13 cellular contexts compared by ENCODE assay signal in genomic region chr1:41804176-41804575, GRCh38.
A peak's percentile ranks its signal among the peaks of the same experiment; 100 is the strongest.
DNase-seq lines count a peak whose midpoint lies in the region; ATAC-seq and TF ChIP-seq lines count a peak whose summit lies in the region.
"Had no signal": no experiment of that assay in that cellular context is flagged by ENCODE, and none has a peak within 500 bp of the region (broad histone marks: within the 10 kb centered on the region; RNA-seq: fewer than 3 reads in every experiment).

No MANE protein-coding gene starts in this region.

- no peak for ATAC-seq in stimulated activated naive B cell treated with anti-CD40 and anti-IgM and Interleukin-4, amounts not matched to agents 10 μg/mL and 1 μg/mL and 100 μg/mL, for 72 hours (replicated peaks)
- ATAC-seq in HG03439 (IDR thresholded peaks at IDR 0.05; ENCODE audit: unreplicated experiment) = no peak

- POLR2A ChIA-PET in A673 (lab: Charles Lee; ENCODE audit: low non-redundant PET) = no interaction called here

- no TSS peak for BruUV-seq in A673 (replicated peaks; lab: Mats Ljungman, UMichigan)

- no peak overlapping the region for H3K27ac ChIP-seq in A673 (ENCODE audit: low read depth, low read length, poor library complexity, severe bottlenecking)
- H3K27ac ChIP-seq: GM23248 had no signal

- no peak overlapping the region for H3K4me3 Mint-ChIP-seq in activated naive CD8-positive, alpha-beta T cell treated with anti-CD3 and anti-CD28 coated beads for 36 hours
- no peak overlapping the region for H3K4me3 Mint-ChIP-seq in stimulated activated naive B cell treated with anti-CD40 and anti-IgM and Interleukin-4, amounts not matched to agents 10 μg/mL and 1 μg/mL and 100 μg/mL, for 72 hours
- H3K4me3 Mint-ChIP-seq: mesothelial cell of epicardium had no signal

- TF ChIP-seq CTCF in A673 (conservative IDR thresholded peaks at IDR 0.05; ENCODE audit: low read depth, low read length) = no peak

- intact Hi-C loops in A673 (cut with micrococcal nuclease; ENCODE audit: unreplicated experiment) = no loop called here

- H3K27me3 ChIP-seq in A673 (replicated peaks; ENCODE audit: insufficient read depth, low read depth, low read length, poor library complexity) = no peaks in the 10 kb centered on the region
- H3K27me3 ChIP-seq: heart right ventricle had no signal

- no peaks in the 10 kb centered on the region for H3K27me3 Mint-ChIP-seq in activated naive CD8-positive, alpha-beta T cell treated with anti-CD3 and anti-CD28 coated beads for 36 hours
- no peaks in the 10 kb centered on the region for H3K27me3 Mint-ChIP-seq in stimulated activated naive B cell treated with anti-CD40 and anti-IgM and Interleukin-4, amounts not matched to agents 10 μg/mL and 1 μg/mL and 100 μg/mL, for 72 hours

- H3K9me3 Mint-ChIP-seq in activated naive CD8-positive, alpha-beta T cell treated with anti-CD3 and anti-CD28 coated beads for 36 hours = no peaks in the 10 kb centered on the region
- peaks cover 2% of the 10 kb centered on the region in 2 donors for H3K9me3 Mint-ChIP-seq in stimulated activated naive B cell treated with anti-CD40 and anti-IgM and Interleukin-4, amounts not matched to agents 10 μg/mL and 1 μg/mL and 100 μg/mL, for 72 hours

- no peak overlapping the region for H3K4me3 ChIP-seq in A673 (ENCODE audit: low read depth, low read length, poor library complexity, severe bottlenecking)
- H3K4me3 ChIP-seq: GM23248, heart right ventricle had no signal

- no peaks in the 10 kb centered on the region for H3K9me3 ChIP-seq in A673 (ENCODE audit: low read depth, low read length, poor library complexity, severe bottlenecking)

- H3K27ac Mint-ChIP-seq in activated naive CD8-positive, alpha-beta T cell treated with anti-CD3 and anti-CD28 coated beads for 36 hours = peak overlapping the region; percentile 46
- H3K27ac Mint-ChIP-seq in stimulated activated naive B cell treated with anti-CD40 and anti-IgM and Interleukin-4, amounts not matched to agents 10 μg/mL and 1 μg/mL and 100 μg/mL, for 72 hours = peak overlapping the region; percentile 21
- H3K27ac Mint-ChIP-seq: mesothelial cell of epicardium had no signal

- peak; percentile 31 for DNase-seq in stimulated activated CD4-positive, alpha-beta T cell treated with anti-CD3 and anti-CD28 coated beads, Interleukin-15, amount 100 ng/mL, for 24 hours
- DNase-seq in stimulated activated CD4-positive, alpha-beta T cell treated with anti-CD3 and anti-CD28 coated beads, Interleukin-4, amount 100 ng/mL, for 24 hours = no peak
- DNase-seq in RPMI8226 (peak; percentile 67), A673 (ENCODE audit: low spot score) (no peak), pons (ENCODE audit: low spot score) (no peak)
- DNase-seq in activated naive CD8-positive, alpha-beta T cell treated with anti-CD3 and anti-CD28 coated beads for 36 hours = peak; percentile 13
- no peak for DNase-seq in stimulated activated naive B cell treated with anti-CD40 and anti-IgM and Interleukin-4, amounts not matched to agents 10 μg/mL and 1 μg/mL and 100 μg/mL, for 72 hours
- DNase-seq: GM23248, heart right ventricle, IMR-90, trophoblast cell had no signal

- H3K4me1 ChIP-seq in A673 (ENCODE audit: insufficient read depth, low read length, poor library complexity, severe bottlenecking) = no peaks in the 10 kb centered on the region

- H3K36me3 Mint-ChIP-seq in activated naive CD8-positive, alpha-beta T cell treated with anti-CD3 and anti-CD28 coated beads for 36 hours = no peaks in the 10 kb centered on the region
- peaks cover 2 to 5% of the 10 kb centered on the region in 2 donors for H3K36me3 Mint-ChIP-seq in stimulated activated naive B cell treated with anti-CD40 and anti-IgM and Interleukin-4, amounts not matched to agents 10 μg/mL and 1 μg/mL and 100 μg/mL, for 72 hours
- H3K36me3 Mint-ChIP-seq: mesothelial cell of epicardium had no signal

- no peaks in the 10 kb centered on the region for H3K36me3 ChIP-seq in A673 (ENCODE audit: insufficient read depth, low read length, poor library complexity, severe bottlenecking)
- H3K36me3 ChIP-seq: heart right ventricle had no signal

- peaks cover 81% of the 10 kb centered on the region for H3K4me1 Mint-ChIP-seq in activated naive CD8-positive, alpha-beta T cell treated with anti-CD3 and anti-CD28 coated beads for 36 hours
- H3K4me1 Mint-ChIP-seq in stimulated activated naive B cell treated with anti-CD40 and anti-IgM and Interleukin-4, amounts not matched to agents 10 μg/mL and 1 μg/mL and 100 μg/mL, for 72 hours = peaks cover 75 to 93% of the 10 kb centered on the region in 2 donors
- H3K4me1 Mint-ChIP-seq: mesothelial cell of epicardium had no signal

- CTCF ChIA-PET in A673 (lab: Charles Lee) = no interaction called here

Comparison
In these comparisons a context has a peak if more than half of its experiments do, and no peak if none do; other contexts are left out.
1. DNase-seq: peak in stimulated activated CD4-positive, alpha-beta T cell treated with anti-CD3 and anti-CD28 coated beads, Interleukin-15, amount 100 ng/mL, for 24 hours (single experiment), RPMI8226 (single experiment) and activated naive CD8-positive, alpha-beta T cell treated with anti-CD3 and anti-CD28 coated beads for 36 hours (single experiment); none in stimulated activated CD4-positive, alpha-beta T cell treated with anti-CD3 and anti-CD28 coated beads, Interleukin-4, amount 100 ng/mL, for 24 hours (single experiment), stimulated activated naive B cell treated with anti-CD40 and anti-IgM and Interleukin-4, amounts not matched to agents 10 μg/mL and 1 μg/mL and 100 μg/mL, for 72 hours (single experiment), A673 (single experiment) and pons (single experiment).